Comparison of ENCODE assay signal across 1 cellular context in the genomic region with DNA sequence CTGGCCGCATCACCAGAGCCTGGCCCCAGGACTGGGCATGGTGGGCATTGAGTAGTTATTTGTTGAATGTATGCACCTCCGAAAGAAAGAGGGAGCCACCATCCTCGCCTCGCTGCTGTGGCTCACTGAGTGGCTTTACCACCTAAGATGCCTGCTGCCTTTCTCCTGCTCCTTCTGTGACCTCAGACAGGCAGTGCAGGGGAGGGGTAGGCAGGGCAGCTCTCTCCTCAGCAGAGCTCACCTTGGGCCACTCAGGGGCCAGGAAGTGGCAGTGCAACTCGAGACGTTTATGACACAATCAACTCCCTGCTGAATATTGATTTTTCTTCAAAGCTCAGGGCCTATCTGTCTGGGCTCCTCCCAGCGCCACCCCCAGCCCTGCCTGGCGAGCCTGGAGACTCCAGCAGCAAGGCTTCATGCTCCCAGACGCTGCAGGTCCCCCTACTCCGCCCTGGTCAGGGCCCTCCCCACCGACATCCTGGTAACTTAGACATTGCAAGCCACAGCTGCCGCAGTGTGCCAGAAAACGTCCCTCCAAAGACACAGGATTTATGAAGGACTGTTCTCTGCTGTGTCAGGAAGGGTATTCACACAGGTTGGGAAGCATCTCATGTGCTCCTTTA.
TF ChIP-seq lines count a peak whose summit lies in the region.

No MANE protein-coding gene starts in this region.

TF ChIP-seq in HEK293, 187 proteins besides CTCF, POLR2A, EP300 and RAD21 (continued from another document):
- TF ChIP-seq, protein P1, sequence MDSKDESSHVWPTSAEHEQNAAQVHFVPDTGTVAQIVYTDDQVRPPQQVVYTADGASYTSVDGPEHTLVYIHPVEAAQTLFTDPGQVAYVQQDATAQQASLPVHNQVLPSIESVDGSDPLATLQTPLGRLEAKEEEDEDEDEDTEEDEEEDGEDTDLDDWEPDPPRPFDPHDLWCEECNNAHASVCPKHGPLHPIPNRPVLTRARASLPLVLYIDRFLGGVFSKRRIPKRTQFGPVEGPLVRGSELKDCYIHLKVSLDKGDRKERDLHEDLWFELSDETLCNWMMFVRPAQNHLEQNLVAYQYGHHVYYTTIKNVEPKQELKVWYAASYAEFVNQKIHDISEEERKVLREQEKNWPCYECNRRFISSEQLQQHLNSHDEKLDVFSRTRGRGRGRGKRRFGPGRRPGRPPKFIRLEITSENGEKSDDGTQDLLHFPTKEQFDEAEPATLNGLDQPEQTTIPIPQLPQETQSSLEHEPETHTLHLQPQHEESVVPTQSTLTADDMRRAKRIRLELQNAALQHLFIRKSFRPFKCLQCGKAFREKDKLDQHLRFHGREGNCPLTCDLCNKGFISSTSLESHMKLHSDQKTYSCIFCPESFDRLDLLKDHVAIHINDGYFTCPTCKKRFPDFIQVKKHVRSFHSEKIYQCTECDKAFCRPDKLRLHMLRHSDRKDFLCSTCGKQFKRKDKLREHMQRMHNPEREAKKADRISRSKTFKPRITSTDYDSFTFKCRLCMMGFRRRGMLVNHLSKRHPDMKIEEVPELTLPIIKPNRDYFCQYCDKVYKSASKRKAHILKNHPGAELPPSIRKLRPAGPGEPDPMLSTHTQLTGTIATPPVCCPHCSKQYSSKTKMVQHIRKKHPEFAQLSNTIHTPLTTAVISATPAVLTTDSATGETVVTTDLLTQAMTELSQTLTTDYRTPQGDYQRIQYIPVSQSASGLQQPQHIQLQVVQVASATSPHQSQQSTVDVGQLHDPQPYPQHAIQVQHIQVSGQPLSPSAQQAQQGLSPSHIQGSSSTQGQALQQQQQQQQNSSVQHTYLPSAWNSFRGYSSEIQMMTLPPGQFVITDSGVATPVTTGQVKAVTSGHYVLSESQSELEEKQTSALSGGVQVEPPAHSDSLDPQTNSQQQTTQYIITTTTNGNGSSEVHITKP (tag by site-specific recombination; IDR thresholded peaks at IDR 0.05), result peak; percentile 67
- TF ChIP-seq ZNF623 (tag by site-specific recombination; IDR thresholded peaks at IDR 0.05) (no peak), ZNF394 (tag by site-specific recombination; IDR thresholded peaks at IDR 0.05; ENCODE audit: borderline replicate concordance) (peak; percentile 50), WT1 (tag by site-specific recombination; IDR thresholded peaks at IDR 0.05) (peak; percentile 92), ZNF664 (tag by site-specific recombination; IDR thresholded peaks at IDR 0.05) (no peak), ZNF571 (tag by site-specific recombination; IDR thresholded peaks at IDR 0.05) (no peak), FEZF1 (tag by site-specific recombination; IDR thresholded peaks at IDR 0.05) (peak; percentile 53; the same call in 1 of the 2 replicates), ZNF2 (tag by site-specific recombination; IDR thresholded peaks at IDR 0.05) (peak; percentile 33; the same call in 1 of the 2 replicates), OSR2 (tag by site-specific recombination; IDR thresholded peaks at IDR 0.05) (peak; percentile 72), ZNF174 (tag by site-specific recombination; IDR thresholded peaks at IDR 0.05) (no peak), ZNF768 (tag by site-specific recombination; IDR thresholded peaks at IDR 0.05) (no peak), GLI4 (tag by site-specific recombination; IDR thresholded peaks at IDR 0.05) (no peak), ZFHX2 (tag by site-specific recombination; conservative IDR thresholded peaks at IDR 0.05) (peak; percentile 41; the same call in 1 of the 2 replicates), KLF1 (tag by site-specific recombination; IDR thresholded peaks at IDR 0.05) (peak; percentile 79), ZNF184 (tag by site-specific recombination; IDR thresholded peaks at IDR 0.05) (no peak), ZEB2 (tag by site-specific recombination; IDR thresholded peaks at IDR 0.05) (peak; percentile 75), ZNF701 (tag by site-specific recombination; IDR thresholded peaks at IDR 0.05) (no peak), ZNF426 (tag by site-specific recombination; IDR thresholded peaks at IDR 0.05) (no peak), ZSCAN16 (tag by site-specific recombination; IDR thresholded peaks at IDR 0.05) (no peak), ZNF10 (tag by site-specific recombination; IDR thresholded peaks at IDR 0.05) (peak; percentile 71; the same call in 1 of the 2 replicates), IKZF3 (tag by site-specific recombination; IDR thresholded peaks at IDR 0.05) (peak; percentile 80), ZNF114 (tag by site-specific recombination; IDR thresholded peaks at IDR 0.05) (no peak), HOXD13 (CRISPR knock-in tag; IDR thresholded peaks at IDR 0.05; ENCODE audit: borderline replicate concordance) (no peak), ZNF121 (tag by site-specific recombination; IDR thresholded peaks at IDR 0.05) (no peak), SALL2 (tag by site-specific recombination; IDR thresholded peaks at IDR 0.05; ENCODE audit: borderline replicate concordance) (no peak), ZNF600 (tag by site-specific recombination; IDR thresholded peaks at IDR 0.05) (0 out of 2 replicates have a peak, but pooled peaks have one; percentile 55), SP2 (tag by site-specific recombination; IDR thresholded peaks at IDR 0.05) (no peak), KLF8 (tag by site-specific recombination; IDR thresholded peaks at IDR 0.05) (peak; percentile 32; the same call in 1 of the 2 replicates), GLIS1 (tag by site-specific recombination; IDR thresholded peaks at IDR 0.05) (peak; percentile 70), ZSCAN30 (tag by site-specific recombination; IDR thresholded peaks at IDR 0.05) (peak; percentile 60; the same call in 1 of the 2 replicates), KLF16 (tag by site-specific recombination; IDR thresholded peaks at IDR 0.05) (no peak), GLIS2 (tag by site-specific recombination; IDR thresholded peaks at IDR 0.05) (peak; percentile 84), TCF7L2 (IDR thresholded peaks at IDR 0.05; ENCODE audit: borderline replicate concordance, low read depth, low read length) (peak; percentile 66; the same call in 1 of the 2 replicates), ZNF660 (tag by site-specific recombination; IDR thresholded peaks at IDR 0.05) (peak; percentile 67), SP7 (tag by site-specific recombination; IDR thresholded peaks at IDR 0.05) (peak; percentile 85), TRIM28 (IDR thresholded peaks at IDR 0.05; ENCODE audit: borderline replicate concordance, low read length) (peak; percentile 41)
- TF ChIP-seq, protein P2, sequence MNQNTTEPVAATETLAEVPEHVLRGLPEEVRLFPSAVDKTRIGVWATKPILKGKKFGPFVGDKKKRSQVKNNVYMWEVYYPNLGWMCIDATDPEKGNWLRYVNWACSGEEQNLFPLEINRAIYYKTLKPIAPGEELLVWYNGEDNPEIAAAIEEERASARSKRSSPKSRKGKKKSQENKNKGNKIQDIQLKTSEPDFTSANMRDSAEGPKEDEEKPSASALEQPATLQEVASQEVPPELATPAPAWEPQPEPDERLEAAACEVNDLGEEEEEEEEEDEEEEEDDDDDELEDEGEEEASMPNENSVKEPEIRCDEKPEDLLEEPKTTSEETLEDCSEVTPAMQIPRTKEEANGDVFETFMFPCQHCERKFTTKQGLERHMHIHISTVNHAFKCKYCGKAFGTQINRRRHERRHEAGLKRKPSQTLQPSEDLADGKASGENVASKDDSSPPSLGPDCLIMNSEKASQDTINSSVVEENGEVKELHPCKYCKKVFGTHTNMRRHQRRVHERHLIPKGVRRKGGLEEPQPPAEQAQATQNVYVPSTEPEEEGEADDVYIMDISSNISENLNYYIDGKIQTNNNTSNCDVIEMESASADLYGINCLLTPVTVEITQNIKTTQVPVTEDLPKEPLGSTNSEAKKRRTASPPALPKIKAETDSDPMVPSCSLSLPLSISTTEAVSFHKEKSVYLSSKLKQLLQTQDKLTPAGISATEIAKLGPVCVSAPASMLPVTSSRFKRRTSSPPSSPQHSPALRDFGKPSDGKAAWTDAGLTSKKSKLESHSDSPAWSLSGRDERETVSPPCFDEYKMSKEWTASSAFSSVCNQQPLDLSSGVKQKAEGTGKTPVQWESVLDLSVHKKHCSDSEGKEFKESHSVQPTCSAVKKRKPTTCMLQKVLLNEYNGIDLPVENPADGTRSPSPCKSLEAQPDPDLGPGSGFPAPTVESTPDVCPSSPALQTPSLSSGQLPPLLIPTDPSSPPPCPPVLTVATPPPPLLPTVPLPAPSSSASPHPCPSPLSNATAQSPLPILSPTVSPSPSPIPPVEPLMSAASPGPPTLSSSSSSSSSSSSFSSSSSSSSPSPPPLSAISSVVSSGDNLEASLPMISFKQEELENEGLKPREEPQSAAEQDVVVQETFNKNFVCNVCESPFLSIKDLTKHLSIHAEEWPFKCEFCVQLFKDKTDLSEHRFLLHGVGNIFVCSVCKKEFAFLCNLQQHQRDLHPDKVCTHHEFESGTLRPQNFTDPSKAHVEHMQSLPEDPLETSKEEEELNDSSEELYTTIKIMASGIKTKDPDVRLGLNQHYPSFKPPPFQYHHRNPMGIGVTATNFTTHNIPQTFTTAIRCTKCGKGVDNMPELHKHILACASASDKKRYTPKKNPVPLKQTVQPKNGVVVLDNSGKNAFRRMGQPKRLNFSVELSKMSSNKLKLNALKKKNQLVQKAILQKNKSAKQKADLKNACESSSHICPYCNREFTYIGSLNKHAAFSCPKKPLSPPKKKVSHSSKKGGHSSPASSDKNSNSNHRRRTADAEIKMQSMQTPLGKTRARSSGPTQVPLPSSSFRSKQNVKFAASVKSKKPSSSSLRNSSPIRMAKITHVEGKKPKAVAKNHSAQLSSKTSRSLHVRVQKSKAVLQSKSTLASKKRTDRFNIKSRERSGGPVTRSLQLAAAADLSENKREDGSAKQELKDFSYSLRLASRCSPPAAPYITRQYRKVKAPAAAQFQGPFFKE (tag by site-specific recombination; IDR thresholded peaks at IDR 0.05; ENCODE audit: borderline replicate concordance), result no peak
- TF ChIP-seq, protein P3, sequence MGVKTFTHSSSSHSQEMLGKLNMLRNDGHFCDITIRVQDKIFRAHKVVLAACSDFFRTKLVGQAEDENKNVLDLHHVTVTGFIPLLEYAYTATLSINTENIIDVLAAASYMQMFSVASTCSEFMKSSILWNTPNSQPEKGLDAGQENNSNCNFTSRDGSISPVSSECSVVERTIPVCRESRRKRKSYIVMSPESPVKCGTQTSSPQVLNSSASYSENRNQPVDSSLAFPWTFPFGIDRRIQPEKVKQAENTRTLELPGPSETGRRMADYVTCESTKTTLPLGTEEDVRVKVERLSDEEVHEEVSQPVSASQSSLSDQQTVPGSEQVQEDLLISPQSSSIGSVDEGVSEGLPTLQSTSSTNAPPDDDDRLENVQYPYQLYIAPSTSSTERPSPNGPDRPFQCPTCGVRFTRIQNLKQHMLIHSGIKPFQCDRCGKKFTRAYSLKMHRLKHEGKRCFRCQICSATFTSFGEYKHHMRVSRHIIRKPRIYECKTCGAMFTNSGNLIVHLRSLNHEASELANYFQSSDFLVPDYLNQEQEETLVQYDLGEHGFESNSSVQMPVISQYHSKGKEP (tag by site-specific recombination; IDR thresholded peaks at IDR 0.05), result 0 out of 2 replicates have a peak, but pooled peaks have one; percentile 11
